Comparison of ENCODE assay signal across 23 cellular contexts in the genomic region with DNA sequence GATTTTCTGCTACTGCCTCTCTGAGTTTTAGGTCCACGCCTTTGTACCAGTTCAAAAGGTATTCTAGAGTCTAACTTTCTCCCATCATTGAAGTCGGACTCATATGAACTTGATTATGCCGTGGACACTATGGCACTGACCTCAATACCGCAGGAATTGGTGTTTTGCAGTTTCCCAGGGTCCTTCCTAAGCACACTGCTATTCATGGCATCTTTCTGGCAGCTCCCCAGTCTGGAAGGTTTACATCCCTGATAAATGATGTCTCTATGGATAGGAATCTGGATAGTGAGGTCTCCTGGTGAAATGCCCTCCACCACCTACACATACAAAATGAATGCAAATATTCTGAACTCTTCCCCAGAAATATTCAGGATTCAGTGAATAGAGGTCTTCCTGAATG.
"Had no signal": no experiment of that assay in that cellular context is flagged by ENCODE, and none has a peak within 500 bp of the region (broad histone marks: within the 10 kb centered on the region; RNA-seq: fewer than 3 reads in every experiment).

No MANE protein-coding gene starts in this region.

- DNase-seq: effector memory CD8-positive, alpha-beta T cell; esophagus squamous epithelium; foreskin melanocyte; head of caudate nucleus; kidney; left cardiac atrium; left ventricle myocardium inferior; lower lobe of right lung; midbrain; nucleus accumbens; ovary; sigmoid colon; small intestine; stimulated activated CD4-positive, alpha-beta T cell treated with anti-CD3 and anti-CD28 coated beads, Interleukin-12 subunit alpha, Interleukin-12 subunit beta, amount 100 ng/mL, for 4 hours; stimulated activated naive CD4-positive, alpha-beta T cell; stomach; transverse colon had no signal

- H2AFZ ChIP-seq: hepatocyte, neural progenitor cell had no signal

- H3K4me3 ChIP-seq: esophagus squamous epithelium, hepatocyte, left ventricle myocardium inferior, lower lobe of right lung, neural progenitor cell, ovary, right atrium auricular region, sigmoid colon, stomach, thoracic aorta, transverse colon had no signal

- H3K9me3 ChIP-seq: esophagus squamous epithelium, left ventricle myocardium inferior, lower lobe of right lung, ovary, right atrium auricular region, sigmoid colon, stomach, thoracic aorta, transverse colon had no signal

- H3K36me3 Mint-ChIP-seq: memory B cell had no signal

- H3K4me3 Mint-ChIP-seq: effector memory CD8-positive, alpha-beta T cell; memory B cell; natural killer cell treated with Interleukin-12 subunit alpha and Interleukin-12 subunit beta and Interleukin-15 and Interleukin-18, amount 100 ng/mL, for 72 hours; neural progenitor cell had no signal

- FAIRE-seq: kidney, small intestine had no signal

- H3K9me3 Mint-ChIP-seq: memory B cell; natural killer cell treated with Interleukin-12 subunit alpha and Interleukin-12 subunit beta and Interleukin-15 and Interleukin-18, amount 100 ng/mL, for 72 hours; neural progenitor cell had no signal

- H3K27ac Mint-ChIP-seq: effector memory CD8-positive, alpha-beta T cell; memory B cell; natural killer cell treated with Interleukin-12 subunit alpha and Interleukin-12 subunit beta and Interleukin-15 and Interleukin-18, amount 100 ng/mL, for 72 hours; neural progenitor cell had no signal

- H3K4me2 ChIP-seq: hepatocyte, neural progenitor cell had no signal

- H3K27me3 ChIP-seq: esophagus squamous epithelium, hepatocyte, neural progenitor cell, ovary, right atrium auricular region, sigmoid colon, stomach, transverse colon had no signal

- H3K79me2 ChIP-seq: hepatocyte had no signal

- H3K4me1 Mint-ChIP-seq: memory B cell had no signal

- H3K4me1 ChIP-seq: esophagus squamous epithelium, left ventricle myocardium inferior, lower lobe of right lung, neural progenitor cell, right atrium auricular region, sigmoid colon, stomach, transverse colon had no signal

- H3K36me3 ChIP-seq: esophagus squamous epithelium, left ventricle myocardium inferior, lower lobe of right lung, neural progenitor cell, ovary, right atrium auricular region, sigmoid colon, stomach, thoracic aorta, transverse colon had no signal

- H3K9ac ChIP-seq: neural progenitor cell had no signal

- H3K27ac ChIP-seq: esophagus squamous epithelium, hepatocyte, left ventricle myocardium inferior, lower lobe of right lung, neural progenitor cell, ovary, right atrium auricular region, sigmoid colon, stomach, thoracic aorta, transverse colon had no signal
